In the genomic region with DNA sequence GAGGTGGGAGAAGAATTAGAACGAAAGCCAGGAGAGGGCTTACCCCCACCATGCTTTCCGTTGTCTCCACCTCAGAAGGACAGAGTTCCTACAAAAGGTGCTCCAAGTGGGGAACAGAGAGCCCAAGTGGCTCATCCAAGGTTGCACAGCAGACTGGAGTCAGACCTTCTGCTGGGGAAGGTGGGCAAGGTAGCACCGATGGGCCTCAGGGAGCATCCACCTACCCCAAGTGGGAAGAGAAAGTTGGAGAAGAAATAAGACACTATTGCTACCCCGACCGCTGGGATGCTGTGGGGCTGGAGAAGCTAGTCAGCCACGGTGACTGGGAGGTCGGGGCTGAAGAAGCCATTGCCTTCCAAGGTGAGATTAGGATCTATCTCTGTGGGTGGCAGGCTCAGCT, we compare ENCODE assay signal across 16 cellular contexts. TPM values are rescaled to one million over a fixed set of nuclear protein-coding genes. Genes with fewer than 3 reads are reported as not detected.
DNase-seq lines count a peak whose midpoint lies in the region; ATAC-seq, FAIRE-seq and TF ChIP-seq lines count a peak whose summit lies in the region.
"Had no signal": no experiment of that assay in that cellular context is flagged by ENCODE, and none has a peak within 500 bp of the region (broad histone marks: within the 10 kb centered on the region; RNA-seq: fewer than 3 reads in every experiment).

No MANE protein-coding gene starts in this region.

- no peak for FAIRE-seq in HepG2 (lab: Jason Lieb, UNC)
- FAIRE-seq: GM12878 had no signal

- TF ChIP-seq RAD21 in HepG2 (CRISPR knock-in tag; IDR thresholded peaks at IDR 0.05): no peak

- ATAC-seq in HepG2 (no peak), right lobe of liver (no peak)
- ATAC-seq: CD8-positive, alpha-beta T cell; GM12878 had no signal

- H3K36me3 ChIP-seq in HepG2 (replicated peaks in 1 of 2; ENCODE audit: control insufficient read depth in 1 of 2, insufficient read depth in 2 of 2, low read length in 2 of 2) (no peaks in the 10 kb centered on the region), right lobe of liver (no peaks in the 10 kb centered on the region)
- H3K36me3 ChIP-seq: BLaER1 had no signal

- no peak for DNase-seq in HepG2 (ENCODE audit: low spot score)
- DNase-seq in right lobe of liver: no peak
- peak; percentile 56 for DNase-seq in posterior vena cava (ENCODE audit: low spot score)
- no peak for DNase-seq in CD1c-positive myeloid dendritic cell (ENCODE audit: extremely low spot score)
- DNase-seq: Calu3; CD8-positive, alpha-beta T cell; DMS79 treated with DMSO at 0.1 percent for 48 hours; GOT3; H9 had no signal

- no TSS peak for BruUV-seq in HepG2 (replicated peaks; lab: Mats Ljungman, UMichigan)

- CTCF ChIA-PET in HepG2 (lab: Yijun Ruan, JAX; ENCODE audit: low intra/inter-chr PET ratio, low total read pairs): no interaction called here

- H3K4me1 ChIP-seq in HepG2 (ENCODE audit: insufficient read depth, low read length) (peaks cover 16% of the 10 kb centered on the region), right lobe of liver (no peaks in the 10 kb centered on the region)

- 21% methylated on average over 7 of the region's 7 CpGs for WGBS in HepG2 (ENCODE audit: low lambda C conversion rate)
- WGBS in right lobe of liver (ENCODE audit: insufficient coverage, low coverage, low lambda C conversion rate, missing lambda C conversion rate): 88% methylated on average over 4 of the region's 7 CpGs

- TF ChIP-seq EP300 in HepG2 (IDR thresholded peaks at IDR 0.05; ENCODE audit: low read depth in 2 of 2, low read length in 2 of 2) (no peak), HepG2 (CRISPR knock-in tag; IDR thresholded peaks at IDR 0.05; ENCODE audit: borderline replicate concordance) (no peak)

- TF ChIP-seq POLR2A in HepG2 (IDR thresholded peaks at IDR 0.05; ENCODE audit: insufficient read depth in 1 of 2, low read depth in 2 of 2, low read length in 2 of 2): no peak
- TF ChIP-seq POLR2A in right lobe of liver (IDR thresholded peaks at IDR 0.05): no peak

- no peaks in the 10 kb centered on the region for H4K20me1 ChIP-seq in HepG2 (ENCODE audit: insufficient read depth, low read length)
- H4K20me1 ChIP-seq: BLaER1 had no signal

- H3K27me3 ChIP-seq in HepG2 (ENCODE audit: control insufficient read depth in 1 of 2, insufficient read depth in 2 of 2, low read length in 2 of 2) (peaks cover 9 to 35% of the 10 kb centered on the region in 2 experiments; a peak in 4 of 5 replicates), right lobe of liver (no peaks in the 10 kb centered on the region)
- H3K27me3 ChIP-seq: BLaER1 had no signal

- POLR2A ChIA-PET in HepG2 (lab: Yijun Ruan, JAX): no interaction called here

- H3K9me3 ChIP-seq in HepG2 (ENCODE audit: low read length): no peaks in the 10 kb centered on the region
- H3K9me3 ChIP-seq in right lobe of liver: no peaks in the 10 kb centered on the region
- H3K9me3 ChIP-seq: BLaER1 had no signal

- no peaks in the 10 kb centered on the region for H3K79me2 ChIP-seq in HepG2 (ENCODE audit: insufficient read depth, low read length)

- no peak overlapping the region for H3K9ac ChIP-seq in HepG2 (ENCODE audit: insufficient read depth, low read depth, low read length)
- H3K9ac ChIP-seq: BLaER1 had no signal

- in situ Hi-C loops in HepG2 (cut with HindIII; ENCODE audit: extremely low pct_ligation_motif_present, low pct_unique_long_range_greater_than_20kb): loop anchor here (5.0 kb wide), 1 partner anchor 34 kb away; no protein-coding TSS in a partner anchor

- no peak for TF ChIP-seq CTCF in HepG2 (CRISPR knock-in tag; IDR thresholded peaks at IDR 0.05)
- no peak for TF ChIP-seq CTCF in right lobe of liver (IDR thresholded peaks at IDR 0.05)

- no peak overlapping the region for H2AFZ ChIP-seq in HepG2 (ENCODE audit: low read length)

- H3K4me2 ChIP-seq in HepG2 (ENCODE audit: low read depth, low read length): no peak overlapping the region
- H3K4me2 ChIP-seq: BLaER1 had no signal

- H3K4me3 ChIP-seq in HepG2 (replicated peaks in 1 of 3; ENCODE audit: insufficient read depth in 1 of 3, low read depth in 2 of 3, low read length in 3 of 3) (no peak overlapping the region), right lobe of liver (no peak overlapping the region)
- H3K4me3 ChIP-seq: BLaER1, GM12878 had no signal

- intact Hi-C loops in HepG2 (cut with micrococcal nuclease; ENCODE audit: unreplicated experiment): no loop called here
- intact Hi-C loops in right lobe of liver (cut with DNase I): no loop called here
- intact Hi-C loops in posterior vena cava (cut with DNase I): no loop called here

- no peak overlapping the region for H3K27ac ChIP-seq in HepG2 (ENCODE audit: extremely low read length, insufficient read depth, low read length)
- no peak overlapping the region for H3K27ac ChIP-seq in right lobe of liver
- H3K27ac ChIP-seq: 22Rv1, BLaER1 had no signal

RNA-seq across cellular contexts. Expression of gene UNC119, which starts 21.5 kb away (rescaled TPM):
- total RNA-seq in HepG2 (2016; rRNA removed; fragmentation: Illumina TruSeq; extraction: Trizol) (7.8 and 10.4 TPM in 2 replicates), right lobe of liver (10 to 100 TPM; 11.5 to 37.8 (median 13.1) TPM), posterior vena cava (10 to 100 TPM; 12.9 to 15.6 TPM)
- total RNA-seq in HepG2 (2016; cell fraction: cytosol; rRNA removed; fragmentation: Illumina TruSeq; extraction: Trizol; ENCODE audit: low read depth): 5.0 and 5.9 TPM in 2 replicates
- 8.0 and 10.9 TPM in 2 replicates for total RNA-seq in HepG2 (2016; cell fraction: insoluble cytoplasmic fraction; rRNA removed; fragmentation: Illumina TruSeq; extraction: Trizol)
- 7.4 and 9.1 TPM in 2 replicates for total RNA-seq in HepG2 (2016; cell fraction: membrane; rRNA removed; fragmentation: Illumina TruSeq; extraction: Trizol)
- total RNA-seq in HepG2 (2016; cell fraction: nucleus; rRNA removed; fragmentation: Illumina TruSeq; extraction: Trizol): 9.3 and 10.1 TPM in 2 replicates
- polyA plus RNA-seq in HepG2 (2011; rRNA removed): 57.6 and 63.1 TPM in 2 replicates
- polyA plus RNA-seq in HepG2 (2011; cell fraction: cytosol; rRNA removed): 25.1 and 34.9 TPM in 2 replicates
- polyA plus RNA-seq in HepG2 (2011; cell fraction: nucleus; rRNA removed): 72.7 and 85.1 TPM in 2 replicates
- 7.3 and 9.0 TPM in 2 replicates for polyA plus RNA-seq in HepG2 (2012)
- polyA plus RNA-seq in HepG2 (2016; cell fraction: cytosol; fragmentation: Illumina TruSeq; extraction: Trizol; ENCODE audit: low read depth): 6.0 and 6.7 TPM in 2 replicates
- 12.0 and 13.5 TPM in 2 replicates for polyA plus RNA-seq in HepG2 (2016; cell fraction: insoluble cytoplasmic fraction; fragmentation: Illumina TruSeq; extraction: Trizol; ENCODE audit: low read depth)
- 9.2 and 10.9 TPM in 2 replicates for polyA plus RNA-seq in HepG2 (2016; cell fraction: membrane; fragmentation: Illumina TruSeq; extraction: Trizol; ENCODE audit: low read depth)
- 18.0 and 19.4 TPM in 2 replicates for polyA plus RNA-seq in HepG2 (2016; cell fraction: nucleus; fragmentation: Illumina TruSeq; extraction: Trizol; ENCODE audit: insufficient read depth, low read depth)
- 33.6 and 62.8 TPM in 2 replicates for polyA minus RNA-seq in HepG2 (2011; rRNA and poly(A)+ RNA removed; ENCODE audit: low replicate concordance)
- 6.5 and 12.7 TPM in 2 replicates for polyA minus RNA-seq in HepG2 (2011; cell fraction: cytosol; rRNA and poly(A)+ RNA removed)
- 30.0 and 33.3 TPM in 2 replicates for polyA minus RNA-seq in HepG2 (2011; cell fraction: nucleus; rRNA and poly(A)+ RNA removed)

RNA-seq across cellular contexts. Expression of gene FOXN1, which starts 24.8 kb away (rescaled TPM):
- total RNA-seq in HepG2 (2016; rRNA removed; fragmentation: Illumina TruSeq; extraction: Trizol): not detected in 2 replicates
- total RNA-seq in HepG2 (2016; cell fraction: cytosol; rRNA removed; fragmentation: Illumina TruSeq; extraction: Trizol; ENCODE audit: low read depth): not detected in 2 replicates
- total RNA-seq in HepG2 (2016; cell fraction: insoluble cytoplasmic fraction; rRNA removed; fragmentation: Illumina TruSeq; extraction: Trizol): not detected in 2 replicates
- not detected in 2 replicates for total RNA-seq in HepG2 (2016; cell fraction: membrane; rRNA removed; fragmentation: Illumina TruSeq; extraction: Trizol)
- not detected in 2 replicates for total RNA-seq in HepG2 (2016; cell fraction: nucleus; rRNA removed; fragmentation: Illumina TruSeq; extraction: Trizol)
- polyA plus RNA-seq in HepG2 (2011; rRNA removed): 0.01 TPM in 1 of 2 replicates, not detected in the other
- polyA plus RNA-seq in HepG2 (2011; cell fraction: cytosol; rRNA removed): not detected in 2 replicates
- 0.10 TPM in 1 of 2 replicates, not detected in the other for polyA plus RNA-seq in HepG2 (2011; cell fraction: nucleus; rRNA removed)
- polyA plus RNA-seq in HepG2 (2012): 0.07 TPM in 1 of 2 replicates, not detected in the other
- polyA plus RNA-seq in HepG2 (2016; cell fraction: cytosol; fragmentation: Illumina TruSeq; extraction: Trizol; ENCODE audit: low read depth): not detected in 2 replicates
- polyA plus RNA-seq in HepG2 (2016; cell fraction: insoluble cytoplasmic fraction; fragmentation: Illumina TruSeq; extraction: Trizol; ENCODE audit: low read depth): not detected in 2 replicates
- polyA plus RNA-seq in HepG2 (2016; cell fraction: membrane; fragmentation: Illumina TruSeq; extraction: Trizol; ENCODE audit: low read depth): not detected in 2 replicates
- not detected in 2 replicates for polyA plus RNA-seq in HepG2 (2016; cell fraction: nucleus; fragmentation: Illumina TruSeq; extraction: Trizol; ENCODE audit: insufficient read depth, low read depth)
- polyA minus RNA-seq in HepG2 (2011; rRNA and poly(A)+ RNA removed; ENCODE audit: low replicate concordance): 0.30 TPM in 1 of 2 replicates, not detected in the other
- not detected in 2 replicates for polyA minus RNA-seq in HepG2 (2011; cell fraction: cytosol; rRNA and poly(A)+ RNA removed)
- not detected in 2 replicates for polyA minus RNA-seq in HepG2 (2011; cell fraction: nucleus; rRNA and poly(A)+ RNA removed)
- total RNA-seq in right lobe of liver: not detected
- not detected for total RNA-seq in posterior vena cava
- total RNA-seq: A673; Calu3; CD8-positive, alpha-beta T cell; GM12878; H9; HT-29 had no signal
- polyA plus RNA-seq: AG04450, CD14-positive monocyte, GM12878 had no signal

RNA-seq across cellular contexts. Expression of gene PIGS, which starts 40.4 kb away (rescaled TPM):
- total RNA-seq in HepG2 (2016; rRNA removed; fragmentation: Illumina TruSeq; extraction: Trizol): 26.6 and 42.6 TPM in 2 replicates
- 13.9 and 14.3 TPM in 2 replicates for total RNA-seq in HepG2 (2016; cell fraction: cytosol; rRNA removed; fragmentation: Illumina TruSeq; extraction: Trizol; ENCODE audit: low read depth)
- 23.4 and 47.4 TPM in 2 replicates for total RNA-seq in HepG2 (2016; cell fraction: insoluble cytoplasmic fraction; rRNA removed; fragmentation: Illumina TruSeq; extraction: Trizol)
- 32.6 and 37.9 TPM in 2 replicates for total RNA-seq in HepG2 (2016; cell fraction: membrane; rRNA removed; fragmentation: Illumina TruSeq; extraction: Trizol)
- total RNA-seq in HepG2 (2016; cell fraction: nucleus; rRNA removed; fragmentation: Illumina TruSeq; extraction: Trizol): 34.6 and 36.1 TPM in 2 replicates
- polyA plus RNA-seq in HepG2 (2011; rRNA removed): 23.5 and 31.7 TPM in 2 replicates
- polyA plus RNA-seq in HepG2 (2011; cell fraction: cytosol; rRNA removed): 29.9 and 34.2 TPM in 2 replicates
- 62.5 and 62.8 TPM in 2 replicates for polyA plus RNA-seq in HepG2 (2011; cell fraction: nucleus; rRNA removed)
- 58.2 and 68.5 TPM in 2 replicates for polyA plus RNA-seq in HepG2 (2012)
- polyA plus RNA-seq in HepG2 (2016; cell fraction: cytosol; fragmentation: Illumina TruSeq; extraction: Trizol; ENCODE audit: low read depth): 17.4 and 20.1 TPM in 2 replicates
- 27.8 and 30.3 TPM in 2 replicates for polyA plus RNA-seq in HepG2 (2016; cell fraction: insoluble cytoplasmic fraction; fragmentation: Illumina TruSeq; extraction: Trizol; ENCODE audit: low read depth)
- 34.6 and 35.4 TPM in 2 replicates for polyA plus RNA-seq in HepG2 (2016; cell fraction: membrane; fragmentation: Illumina TruSeq; extraction: Trizol; ENCODE audit: low read depth)
- 62.4 and 64.1 TPM in 2 replicates for polyA plus RNA-seq in HepG2 (2016; cell fraction: nucleus; fragmentation: Illumina TruSeq; extraction: Trizol; ENCODE audit: insufficient read depth, low read depth)
- 43.4 and 53.5 TPM in 2 replicates for polyA minus RNA-seq in HepG2 (2011; rRNA and poly(A)+ RNA removed; ENCODE audit: low replicate concordance)
- 22.6 and 26.6 TPM in 2 replicates for polyA minus RNA-seq in HepG2 (2011; cell fraction: cytosol; rRNA and poly(A)+ RNA removed)
- 19.8 and 27.0 TPM in 2 replicates for polyA minus RNA-seq in HepG2 (2011; cell fraction: nucleus; rRNA and poly(A)+ RNA removed)
- 10 to 100 TPM in 4 of 6 experiments, 1 to 10 TPM in 2; 7.2 to 13.8 (median 11.0) TPM for total RNA-seq in right lobe of liver
- 10 to 100 TPM; 27.6 to 33.8 TPM for total RNA-seq in posterior vena cava

RNA-seq across cellular contexts. Expression of gene ALDOC, which starts 45.8 kb away (rescaled TPM):
- total RNA-seq in HepG2 (2016; rRNA removed; fragmentation: Illumina TruSeq; extraction: Trizol) (15.4 and 16.9 TPM in 2 replicates), right lobe of liver (10 to 100 TPM; 36.0 to 76.6 (median 48.9) TPM), posterior vena cava (1 to 10 TPM; 6.9 to 8.4 TPM)
- 1.9 and 2.3 TPM in 2 replicates for total RNA-seq in HepG2 (2016; cell fraction: cytosol; rRNA removed; fragmentation: Illumina TruSeq; extraction: Trizol; ENCODE audit: low read depth)
- 14.8 and 19.1 TPM in 2 replicates for total RNA-seq in HepG2 (2016; cell fraction: insoluble cytoplasmic fraction; rRNA removed; fragmentation: Illumina TruSeq; extraction: Trizol)
- 3.6 and 4.1 TPM in 2 replicates for total RNA-seq in HepG2 (2016; cell fraction: membrane; rRNA removed; fragmentation: Illumina TruSeq; extraction: Trizol)
- total RNA-seq in HepG2 (2016; cell fraction: nucleus; rRNA removed; fragmentation: Illumina TruSeq; extraction: Trizol): 5.5 and 6.5 TPM in 2 replicates
- polyA plus RNA-seq in HepG2 (2011; rRNA removed): 60.9 and 86.5 TPM in 2 replicates
- 88.3 and 89.2 TPM in 2 replicates for polyA plus RNA-seq in HepG2 (2011; cell fraction: cytosol; rRNA removed)
- 58.5 and 80.1 TPM in 2 replicates for polyA plus RNA-seq in HepG2 (2011; cell fraction: nucleus; rRNA removed)
- 60.0 and 69.4 TPM in 2 replicates for polyA plus RNA-seq in HepG2 (2012)
- polyA plus RNA-seq in HepG2 (2016; cell fraction: cytosol; fragmentation: Illumina TruSeq; extraction: Trizol; ENCODE audit: low read depth): 2.0 and 2.3 TPM in 2 replicates
- 19.5 and 24.0 TPM in 2 replicates for polyA plus RNA-seq in HepG2 (2016; cell fraction: insoluble cytoplasmic fraction; fragmentation: Illumina TruSeq; extraction: Trizol; ENCODE audit: low read depth)
- 2.4 and 2.9 TPM in 2 replicates for polyA plus RNA-seq in HepG2 (2016; cell fraction: membrane; fragmentation: Illumina TruSeq; extraction: Trizol; ENCODE audit: low read depth)
- 7.6 and 8.5 TPM in 2 replicates for polyA plus RNA-seq in HepG2 (2016; cell fraction: nucleus; fragmentation: Illumina TruSeq; extraction: Trizol; ENCODE audit: insufficient read depth, low read depth)
- polyA minus RNA-seq in HepG2 (2011; rRNA and poly(A)+ RNA removed; ENCODE audit: low replicate concordance): 18.8 and 112 TPM in 2 replicates
- polyA minus RNA-seq in HepG2 (2011; cell fraction: cytosol; rRNA and poly(A)+ RNA removed): 37.7 and 51.5 TPM in 2 replicates
- 11.8 and 17.7 TPM in 2 replicates for polyA minus RNA-seq in HepG2 (2011; cell fraction: nucleus; rRNA and poly(A)+ RNA removed)

RNA-seq across cellular contexts. Expression of gene SLC13A2, which starts 57.5 kb away (rescaled TPM):
- total RNA-seq in HepG2 (2016; rRNA removed; fragmentation: Illumina TruSeq; extraction: Trizol) (not detected in 2 replicates), right lobe of liver (under 1 TPM; 0.09 to 0.49 (median 0.24) TPM), posterior vena cava (under 1 TPM in 1 of 2 donors, not detected in 1; 0.14 TPM)
- not detected in 2 replicates for total RNA-seq in HepG2 (2016; cell fraction: cytosol; rRNA removed; fragmentation: Illumina TruSeq; extraction: Trizol; ENCODE audit: low read depth)
- not detected in 2 replicates for total RNA-seq in HepG2 (2016; cell fraction: insoluble cytoplasmic fraction; rRNA removed; fragmentation: Illumina TruSeq; extraction: Trizol)
- total RNA-seq in HepG2 (2016; cell fraction: membrane; rRNA removed; fragmentation: Illumina TruSeq; extraction: Trizol): not detected in 2 replicates
- total RNA-seq in HepG2 (2016; cell fraction: nucleus; rRNA removed; fragmentation: Illumina TruSeq; extraction: Trizol): not detected in 2 replicates
- polyA plus RNA-seq in HepG2 (2011; rRNA removed): 0.07 TPM in 1 of 2 replicates, not detected in the other
- polyA plus RNA-seq in HepG2 (2011; cell fraction: cytosol; rRNA removed): not detected in 2 replicates
- not detected in 2 replicates for polyA plus RNA-seq in HepG2 (2011; cell fraction: nucleus; rRNA removed)
- polyA plus RNA-seq in HepG2 (2012): not detected in 2 replicates
- not detected in 2 replicates for polyA plus RNA-seq in HepG2 (2016; cell fraction: cytosol; fragmentation: Illumina TruSeq; extraction: Trizol; ENCODE audit: low read depth)
- not detected in 2 replicates for polyA plus RNA-seq in HepG2 (2016; cell fraction: insoluble cytoplasmic fraction; fragmentation: Illumina TruSeq; extraction: Trizol; ENCODE audit: low read depth)
- polyA plus RNA-seq in HepG2 (2016; cell fraction: membrane; fragmentation: Illumina TruSeq; extraction: Trizol; ENCODE audit: low read depth): not detected in 2 replicates
- not detected in 2 replicates for polyA plus RNA-seq in HepG2 (2016; cell fraction: nucleus; fragmentation: Illumina TruSeq; extraction: Trizol; ENCODE audit: insufficient read depth, low read depth)
- polyA minus RNA-seq in HepG2 (2011; rRNA and poly(A)+ RNA removed; ENCODE audit: low replicate concordance): not detected in 2 replicates
- not detected in 2 replicates for polyA minus RNA-seq in HepG2 (2011; cell fraction: cytosol; rRNA and poly(A)+ RNA removed)
- polyA minus RNA-seq in HepG2 (2011; cell fraction: nucleus; rRNA and poly(A)+ RNA removed): not detected in 2 replicates
- total RNA-seq: A673; Calu3; CD8-positive, alpha-beta T cell; H9; HT-29 had no signal
- polyA plus RNA-seq: AG04450, CD14-positive monocyte had no signal
